Comparison of ENCODE assay signal across 18 cellular contexts in the genomic region with DNA sequence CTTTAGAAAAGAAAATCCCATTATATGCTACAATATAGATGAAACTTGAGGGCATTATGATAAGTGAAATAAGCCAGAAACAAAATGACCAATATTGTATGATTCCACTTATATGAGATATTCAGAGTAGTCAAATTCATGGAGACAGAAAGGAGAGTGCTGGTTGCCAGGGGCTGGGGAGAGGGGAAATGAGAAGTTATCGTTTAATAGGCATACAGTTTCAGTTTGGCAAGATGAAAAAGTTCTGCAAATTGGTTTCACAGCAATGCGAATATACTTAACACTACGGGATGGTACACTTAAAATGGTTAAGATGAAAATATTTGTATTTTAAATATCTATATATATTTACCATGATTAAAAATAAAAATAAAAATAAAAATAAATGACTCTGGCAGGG. TPM values are rescaled to one million over a fixed set of nuclear protein-coding genes. Genes with fewer than 3 reads are reported as not detected.
A peak's percentile ranks its signal among the peaks of the same experiment; 100 is the strongest.
DNase-seq lines count a peak whose midpoint lies in the region; ATAC-seq, FAIRE-seq and TF ChIP-seq lines count a peak whose summit lies in the region.
"Had no signal": no experiment of that assay in that cellular context is flagged by ENCODE, and none has a peak within 500 bp of the region (broad histone marks: within the 10 kb centered on the region; RNA-seq: fewer than 3 reads in every experiment).

No MANE protein-coding gene starts in this region.

- H3K4me3 ChIP-seq in Panc1 (ENCODE audit: low read depth in 2 of 2, low read length in 2 of 2) = peak overlapping the region; percentile 46 to 84
- H3K4me3 ChIP-seq: body of pancreas, K562, transverse colon had no signal

- intact Hi-C loops in activated CD4-positive, alpha-beta T cell treated with anti-CD3 and anti-CD28 coated beads, Interleukin-2, amount 10 ng/mL, durations not matched to agents 24 days and 14 days (cut with micrococcal nuclease) = no loop called here
- intact Hi-C loops in Panc1 (cut with micrococcal nuclease; ENCODE audit: unreplicated experiment) = no loop called here

- peaks cover 19% of the 10 kb centered on the region for H3K4me1 Mint-ChIP-seq in activated CD4-positive, alpha-beta T cell treated with anti-CD3 and anti-CD28 coated beads, Interleukin-2, amount 10 ng/mL, durations not matched to agents 24 days and 14 days
- peaks cover 19 to 22% (median 20%) of the 10 kb centered on the region in 3 donors for H3K4me1 Mint-ChIP-seq in naive B cell

- H3K27ac Mint-ChIP-seq in activated CD4-positive, alpha-beta T cell treated with anti-CD3 and anti-CD28 coated beads, Interleukin-2, amount 10 ng/mL, durations not matched to agents 24 days and 14 days = peak overlapping the region; percentile 96
- H3K27ac Mint-ChIP-seq in naive B cell = peak overlapping the region in 1 of 6 donors; percentile 89

- H3K27me3 Mint-ChIP-seq in activated CD4-positive, alpha-beta T cell treated with anti-CD3 and anti-CD28 coated beads, Interleukin-2, amount 10 ng/mL, durations not matched to agents 24 days and 14 days = no peaks in the 10 kb centered on the region
- H3K27me3 Mint-ChIP-seq in naive B cell = no peaks in the 10 kb centered on the region

- FAIRE-seq in GM19239 (lab: Jason Lieb, UNC) = peak; percentile 18
- FAIRE-seq: K562, TTC549 had no signal

- peaks cover 6% of the 10 kb centered on the region; the same call in 1 of the 2 replicates for H3K9me3 ChIP-seq in Panc1 (ENCODE audit: control insufficient read depth, insufficient read depth, low read depth, low read length)
- H3K9me3 ChIP-seq: body of pancreas, transverse colon had no signal

- ATAC-seq in Panc1 = no peak
- peak; percentile 68 to 69 for ATAC-seq in naive B cell (ENCODE audit: low read depth in 2 of 2)
- ATAC-seq in esophagus mucosa = no peak
- ATAC-seq: body of pancreas, K562, Right ventricle myocardium inferior had no signal

- H3K4me3 Mint-ChIP-seq in activated CD4-positive, alpha-beta T cell treated with anti-CD3 and anti-CD28 coated beads, Interleukin-2, amount 10 ng/mL, durations not matched to agents 24 days and 14 days = peak overlapping the region; percentile 88
- H3K4me3 Mint-ChIP-seq in naive B cell = peak overlapping the region in 4 of 8 donors; percentile 21 to 56 (median 34)

- peak overlapping the region; percentile 44 for H3K27ac ChIP-seq in Panc1 (ENCODE audit: low read length)
- H3K27ac ChIP-seq: body of pancreas, transverse colon had no signal

- H3K9me3 Mint-ChIP-seq in activated CD4-positive, alpha-beta T cell treated with anti-CD3 and anti-CD28 coated beads, Interleukin-2, amount 10 ng/mL, durations not matched to agents 24 days and 14 days = no peaks in the 10 kb centered on the region
- peaks cover 3 to 33% (median 9%) of the 10 kb centered on the region in 7 donors for H3K9me3 Mint-ChIP-seq in naive B cell

- H3K36me3 ChIP-seq in Panc1 (ENCODE audit: control insufficient read depth, insufficient read depth, low read length) = no peaks in the 10 kb centered on the region
- H3K36me3 ChIP-seq: spleen, transverse colon had no signal

- in situ Hi-C loops in Panc1 (cut with HindIII; ENCODE audit: low pct_unique_long_range_greater_than_20kb, low sequenced_read_pairs) = no loop called here

- CTCF ChIA-PET in Panc1 (lab: Charles Lee) = interaction anchor here (0.7 kb wide), 5 partner anchors 12 to 1539 kb away, joined by 3 to 9 read pairs (median 8); no protein-coding TSS in a partner anchor

- H3K27me3 ChIP-seq in Panc1 (ENCODE audit: control insufficient read depth, insufficient read depth, low read length) = no peaks in the 10 kb centered on the region
- H3K27me3 ChIP-seq: body of pancreas, spleen had no signal

- POLR2A ChIA-PET in Panc1 (lab: Charles Lee) = no interaction called here

- H3K36me3 Mint-ChIP-seq in activated CD4-positive, alpha-beta T cell treated with anti-CD3 and anti-CD28 coated beads, Interleukin-2, amount 10 ng/mL, durations not matched to agents 24 days and 14 days (ENCODE audit: low read depth) = peaks cover 21% of the 10 kb centered on the region
- peaks cover 7 to 10% of the 10 kb centered on the region in 2 donors for H3K36me3 Mint-ChIP-seq in naive B cell

- no peak for DNase-seq in activated CD4-positive, alpha-beta T cell treated with anti-CD3 and anti-CD28 coated beads, Interleukin-2, amount 10 ng/mL, durations not matched to agents 24 days and 14 days
- DNase-seq in activated CD4-positive, alpha-beta T cell treated with anti-CD3 and anti-CD28 coated beads for 1 hour = no peak
- no peak for DNase-seq in GM19239 (ENCODE audit: insufficient read length, low spot score)
- DNase-seq in Panc1 (ENCODE audit: low read depth, low spot score) = no peak
- DNase-seq in naive B cell = no peak
- DNase-seq in HK-2 (ENCODE audit: unreplicated experiment) = no peak
- no peak for DNase-seq in DMS153 treated with DMSO at 0.1 percent for 48 hours (lab: John Stamatoyannopoulos, UW; ENCODE audit: unreplicated experiment)
- DNase-seq: body of pancreas, foreskin fibroblast, NCI-H1436 treated with DMSO at 0.1 percent for 48 hours, NCI-H524 treated with DMSO at 0.1 percent for 48 hours, posterior cingulate gyrus, spleen had no signal

- no TSS peak for BruUV-seq in Panc1 (replicated peaks; lab: Mats Ljungman, UMichigan)

- peaks cover 12% of the 10 kb centered on the region for H3K4me1 ChIP-seq in Panc1 (ENCODE audit: control insufficient read depth, insufficient read depth, low read length)
- H3K4me1 ChIP-seq: body of pancreas, transverse colon had no signal

- TF ChIP-seq CTCF in Panc1 (IDR thresholded peaks at IDR 0.05) = no peak

RNA-seq across cellular contexts. Expression of a gene that starts 31.1 kb away (rescaled TPM):
- total RNA-seq in activated CD4-positive, alpha-beta T cell treated with anti-CD3 and anti-CD28 coated beads, Interleukin-2, amount 10 ng/mL, durations not matched to agents 24 days and 14 days = 87.6 and 88.4 TPM in 2 replicates
- total RNA-seq in Panc1 (2021; ENCODE audit: unreplicated experiment) (200 TPM), esophagus mucosa (54.2 TPM)
- 109 TPM for polyA plus RNA-seq in Panc1 (2012; ENCODE audit: insufficient read length)
- polyA plus RNA-seq in naive B cell (ENCODE audit: low read depth in 6 of 6) = 10 to 100 TPM in 3 of 6 donors, 1 to 10 TPM in 3; 4.1 to 13.7 (median 8.9) TPM

Comparison
In these comparisons a context has a peak if more than half of its experiments do, and no peak if none do; other contexts are left out.
1. ATAC-seq: peak in naive B cell (2 of 2); none in Panc1 (single experiment) and esophagus mucosa (single experiment).